9 cellular contexts compared by ENCODE assay signal in the genomic region with DNA sequence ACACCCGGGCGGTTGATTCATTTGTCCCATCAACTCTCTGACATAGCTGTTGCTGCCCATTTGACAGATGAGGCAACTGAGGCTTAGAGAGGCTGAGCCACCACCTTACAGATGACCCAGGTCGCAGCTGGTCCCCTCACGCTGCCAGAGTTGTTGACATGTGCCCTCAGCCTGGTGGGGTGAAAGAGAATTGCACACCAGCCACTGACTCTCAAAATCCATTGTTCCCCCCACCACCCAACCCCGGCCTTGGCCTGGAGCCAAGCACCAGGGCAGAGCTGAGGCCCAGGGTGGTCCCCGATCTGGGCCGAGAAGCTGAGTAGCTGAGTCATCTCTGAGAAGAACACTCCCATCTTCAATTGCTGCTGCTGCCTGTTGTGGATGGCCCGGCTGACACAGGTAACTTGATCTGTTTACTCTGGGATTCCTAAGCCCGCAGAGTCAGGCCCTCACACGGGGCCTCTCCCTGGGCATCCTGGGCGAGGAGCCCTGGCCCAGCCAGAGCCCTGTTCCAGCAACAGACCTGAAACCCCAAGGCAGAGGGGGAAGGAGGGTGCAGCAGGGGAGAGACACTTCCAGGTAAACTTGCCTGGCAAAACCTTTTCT. TPM values are rescaled to one million over a fixed set of nuclear protein-coding genes. Genes with fewer than 3 reads are reported as not detected.
DNase-seq lines count a peak whose midpoint lies in the region; ATAC-seq and TF ChIP-seq lines count a peak whose summit lies in the region.
"Had no signal": no experiment of that assay in that cellular context is flagged by ENCODE, and none has a peak within 500 bp of the region (broad histone marks: within the 10 kb centered on the region; RNA-seq: fewer than 3 reads in every experiment).

No MANE protein-coding gene starts in this region.

- peaks cover 7 to 12% of the 10 kb centered on the region in 2 donors for H3K4me1 Mint-ChIP-seq in effector memory CD8-positive, alpha-beta T cell (ENCODE audit: low read depth in 2 of 2)
- peaks cover 12% of the 10 kb centered on the region for H3K4me1 Mint-ChIP-seq in T-helper 17 cell

- H3K9me3 Mint-ChIP-seq in effector memory CD8-positive, alpha-beta T cell = no peaks in the 10 kb centered on the region

- H3K36me3 ChIP-seq in H7 (replicated peaks; ENCODE audit: control insufficient read depth, insufficient read depth, low read length) = no peaks in the 10 kb centered on the region
- H3K36me3 ChIP-seq in parathyroid adenoma (ENCODE audit: control insufficient read depth, insufficient read depth, low read length) = no peaks in the 10 kb centered on the region

- H3K27me3 ChIP-seq in H7 (ENCODE audit: control insufficient read depth, insufficient read depth, low read length) = no peaks in the 10 kb centered on the region
- no peaks in the 10 kb centered on the region for H3K27me3 ChIP-seq in parathyroid adenoma (ENCODE audit: control insufficient read depth, insufficient read depth, low read length)

- TF ChIP-seq CTCF in parathyroid adenoma (IDR thresholded peaks at IDR 0.05) = peak; percentile 20

- H3K79me2 ChIP-seq in parathyroid adenoma = peaks cover 40% of the 10 kb centered on the region

- H3K4me3 ChIP-seq in H7 (ENCODE audit: insufficient read depth, low read depth, low read length) = no peak overlapping the region
- H3K4me3 ChIP-seq in parathyroid adenoma (ENCODE audit: low read depth, low read length) = peak overlapping the region; percentile 16

- H3K4me2 ChIP-seq in parathyroid adenoma (ENCODE audit: low read length) = peak overlapping the region; percentile 51

- DNase-seq in H7 (peak; percentile 92), NCI-H2227 (lab: John Stamatoyannopoulos, UW; ENCODE audit: unreplicated experiment) (peak; percentile 78), dedifferentiated amniotic fluid mesenchymal stem cell (ENCODE audit: extremely low spot score) (peak; percentile 66), UCSD-AML1 (lab: John Stamatoyannopoulos, UW; ENCODE audit: unreplicated experiment) (no peak), T-helper 17 cell (no peak)
- no peak for DNase-seq in stimulated activated CD4-positive, alpha-beta T cell treated with anti-CD3 and anti-CD28 coated beads, Interleukin-4, amount 100 ng/mL, for 4 hours
- DNase-seq in effector memory CD8-positive, alpha-beta T cell = no peak

- peaks cover 26% of the 10 kb centered on the region for H3K4me1 ChIP-seq in parathyroid adenoma

- H2AFZ ChIP-seq in parathyroid adenoma = peak overlapping the region; percentile 41

- peaks cover 12% of the 10 kb centered on the region for H3K36me3 Mint-ChIP-seq in effector memory CD8-positive, alpha-beta T cell (ENCODE audit: insufficient read depth)
- no peaks in the 10 kb centered on the region for H3K36me3 Mint-ChIP-seq in T-helper 17 cell (ENCODE audit: low read depth)

- H3K27ac ChIP-seq in parathyroid adenoma = peak overlapping the region; percentile 82

- no peak overlapping the region for H3K27ac Mint-ChIP-seq in effector memory CD8-positive, alpha-beta T cell
- no peak overlapping the region for H3K27ac Mint-ChIP-seq in T-helper 17 cell

- no peak for ATAC-seq in effector memory CD8-positive, alpha-beta T cell (replicated peaks)
- no peak for ATAC-seq in T-helper 17 cell

- no peaks in the 10 kb centered on the region for H3K27me3 Mint-ChIP-seq in effector memory CD8-positive, alpha-beta T cell
- H3K27me3 Mint-ChIP-seq in T-helper 17 cell = no peaks in the 10 kb centered on the region

- no peak overlapping the region for H3K9ac ChIP-seq in parathyroid adenoma

- no peak overlapping the region for H3K4me3 Mint-ChIP-seq in effector memory CD8-positive, alpha-beta T cell
- no peak overlapping the region for H3K4me3 Mint-ChIP-seq in T-helper 17 cell

- H3K9me3 ChIP-seq in parathyroid adenoma (ENCODE audit: control insufficient read depth, low read length) (no peaks in the 10 kb centered on the region), T-helper 17 cell (ENCODE audit: control insufficient read depth, low read length, poor library complexity, severe bottlenecking) (no peaks in the 10 kb centered on the region)

RNA-seq across cellular contexts. Expression of gene PVRIG, which starts 27.5 kb away (rescaled TPM):
- 0.11 TPM in 1 of 2 replicates, not detected in the other for total RNA-seq in H7 (2014; rRNA removed; shearing (Covaris generic))
- 10 to 100 TPM; 30.1 to 30.5 TPM for total RNA-seq in T-helper 17 cell
- total RNA-seq: lung microvascular endothelial cell had no signal

Comparison
In these comparisons a context has a peak if more than half of its experiments do, and no peak if none do; other contexts are left out.
1. DNase-seq: peak in H7 (single experiment), NCI-H2227 (single experiment) and dedifferentiated amniotic fluid mesenchymal stem cell (single experiment); none in stimulated activated CD4-positive, alpha-beta T cell treated with anti-CD3 and anti-CD28 coated beads, Interleukin-4, amount 100 ng/mL, for 4 hours (0 of 2), effector memory CD8-positive, alpha-beta T cell (0 of 3), UCSD-AML1 (single experiment) and T-helper 17 cell (0 of 3).
2. RNA of gene PVRIG, which starts 27.5 kb away (total RNA-seq): 30.1 to 30.5 TPM in T-helper 17 cell; 0.11 TPM in H7; every median in the first group is over 10 times any median in the second.